20 cellular contexts compared by ENCODE assay signal in the genomic region with DNA sequence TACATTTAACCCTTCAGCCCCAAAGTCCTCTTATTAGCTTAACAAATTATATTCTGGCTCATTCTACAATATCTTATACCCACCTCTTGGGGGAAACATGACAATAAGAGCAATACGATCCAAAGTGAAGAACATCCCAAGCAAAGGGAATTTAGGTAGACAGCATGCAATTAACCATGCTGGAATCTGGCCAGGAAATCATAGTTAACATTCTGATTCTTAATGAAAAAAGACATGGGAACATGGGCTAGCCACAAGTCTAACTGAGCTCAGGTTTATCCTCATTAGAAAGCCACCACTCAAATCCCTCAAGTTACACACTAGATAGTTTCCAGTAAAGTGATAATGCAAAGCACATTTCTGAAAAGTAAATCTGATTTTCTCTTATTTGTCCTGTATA.
DNase-seq lines count a peak whose midpoint lies in the region; ATAC-seq lines count a peak whose summit lies in the region.
"Had no signal": no experiment of that assay in that cellular context is flagged by ENCODE, and none has a peak within 500 bp of the region (broad histone marks: within the 10 kb centered on the region; RNA-seq: fewer than 3 reads in every experiment).

No MANE protein-coding gene starts in this region.

- DNase-seq in NCI-H146 (lab: John Stamatoyannopoulos, UW) = peak; percentile 7
- DNase-seq in NCI-H146 treated with DMSO at 0.1 percent for 48 hours (lab: John Stamatoyannopoulos, UW; ENCODE audit: unreplicated experiment) = no peak
- peak; percentile 77 for DNase-seq in DMS 273 (lab: John Stamatoyannopoulos, UW; ENCODE audit: unreplicated experiment)
- peak; percentile 83 for DNase-seq in NCI-H1694 treated with DMSO at 0.1 percent for 48 hours (lab: John Stamatoyannopoulos, UW)
- DNase-seq in NCI-H69 (lab: John Stamatoyannopoulos, UW) = peak; percentile 83
- DNase-seq in T1000 (lab: John Stamatoyannopoulos, UW) = no peak
- no peak for DNase-seq in AG08396 (ENCODE audit: low spot score)
- DNase-seq: 8988T, ACHN, GDM1, GOT3, HCEC 1CT, KBM-7, MV-4-11, NCI-H1417 treated with DMSO at 0.1 percent for 48 hours, NCI-H2029 treated with DMSO at 0.1 percent for 48 hours, NCI-H510A treated with DMSO at 0.1 percent for 48 hours, SIG-M5 had no signal

- ATAC-seq in GM18519 (IDR thresholded peaks at IDR 0.05; ENCODE audit: low FRiP score, unreplicated experiment) = no peak
- ATAC-seq: GM12878 had no signal

Comparison
In these comparisons a context has a peak if more than half of its experiments do, and no peak if none do; other contexts are left out.
1. DNase-seq: peak in NCI-H146 (single experiment), DMS 273 (single experiment), NCI-H1694 treated with DMSO at 0.1 percent for 48 hours (single experiment) and NCI-H69 (single experiment); none in NCI-H146 treated with DMSO at 0.1 percent for 48 hours (single experiment), T1000 (single experiment) and AG08396 (single experiment).